22 cellular contexts compared by ENCODE assay signal in the genomic region with DNA sequence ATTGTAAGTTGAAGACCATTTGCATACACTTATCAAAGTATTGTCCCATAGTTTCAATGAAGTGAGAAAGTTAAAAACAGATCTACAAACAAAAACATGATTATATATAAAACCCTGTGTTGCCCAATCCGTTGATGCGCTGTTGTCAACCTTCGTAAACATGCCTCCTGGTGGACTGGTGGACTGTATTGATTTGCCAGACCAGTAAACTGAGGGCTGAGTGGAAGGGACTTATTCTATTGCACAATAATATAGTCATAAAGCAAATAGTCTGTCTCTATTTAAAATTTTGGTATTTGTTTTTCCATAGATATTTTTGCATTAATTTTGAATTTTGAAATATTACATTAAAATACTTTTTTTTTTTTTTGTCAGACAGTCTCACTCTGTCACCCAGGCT.
A peak's percentile ranks its signal among the peaks of the same experiment; 100 is the strongest.
DNase-seq lines count a peak whose midpoint lies in the region; ATAC-seq, FAIRE-seq and TF ChIP-seq lines count a peak whose summit lies in the region.
"Had no signal": no experiment of that assay in that cellular context is flagged by ENCODE, and none has a peak within 500 bp of the region (broad histone marks: within the 10 kb centered on the region; RNA-seq: fewer than 3 reads in every experiment).

No MANE protein-coding gene starts in this region.

- H3K79me2 ChIP-seq in H1 (ENCODE audit: control insufficient read depth in 1 of 2, insufficient read depth in 2 of 2, low read length in 2 of 2), result no peaks in the 10 kb centered on the region
- H3K79me2 ChIP-seq in HepG2 (ENCODE audit: insufficient read depth, low read length), result no peaks in the 10 kb centered on the region

- H3K36me3 ChIP-seq in IMR-90 (ENCODE audit: control insufficient read depth, insufficient read depth, low read length) (no peaks in the 10 kb centered on the region), H1 (ENCODE audit: control insufficient read depth in 2 of 4, insufficient read depth in 4 of 4, low read length in 3 of 4) (no peaks in the 10 kb centered on the region), HepG2 (replicated peaks in 1 of 2; ENCODE audit: control insufficient read depth in 1 of 2, insufficient read depth in 2 of 2, low read length in 2 of 2) (no peaks in the 10 kb centered on the region; a peak in 1 of 5 replicates), right lobe of liver (no peaks in the 10 kb centered on the region)
- H3K36me3 ChIP-seq: BLaER1 treated with 17β-estradiol and CSF1 and Interleukin-3, amounts not matched to agents 10 nM and 100 nM had no signal

- dilution Hi-C loops in IMR-90 (cut with HindIII; ENCODE audit: low sequenced_read_pairs, unreplicated experiment), result no loop called here

- H3K9me3 ChIP-seq in IMR-90 (ENCODE audit: control insufficient read depth, insufficient read depth, low read length), result no peaks in the 10 kb centered on the region
- H3K9me3 ChIP-seq in H1 (ENCODE audit: insufficient read depth in 2 of 2, low read depth in 1 of 2, low read length in 1 of 2), result no peaks in the 10 kb centered on the region
- H3K9me3 ChIP-seq in HepG2 (ENCODE audit: low read length), result no peaks in the 10 kb centered on the region
- no peaks in the 10 kb centered on the region for H3K9me3 ChIP-seq in right lobe of liver
- H3K9me3 ChIP-seq: A549, Caco-2 had no signal

- no peak for TF ChIP-seq POLR2A in IMR-90 (IDR thresholded peaks at IDR 0.05; ENCODE audit: low read depth, low read length)
- no peak for TF ChIP-seq POLR2A in H1 (IDR thresholded peaks at IDR 0.05; ENCODE audit: control extremely low read depth in 1 of 2, low read depth in 2 of 2, low read length in 2 of 2)
- no peak for TF ChIP-seq POLR2A in HepG2 (IDR thresholded peaks at IDR 0.05; ENCODE audit: insufficient read depth in 1 of 2, low read depth in 2 of 2, low read length in 2 of 2)
- TF ChIP-seq POLR2A in right lobe of liver (IDR thresholded peaks at IDR 0.05), result no peak

- TF ChIP-seq EP300 in H1 (IDR thresholded peaks at IDR 0.05; ENCODE audit: borderline replicate concordance in 1 of 2, low read depth in 2 of 2, low read length in 2 of 2) (no peak), HepG2 (IDR thresholded peaks at IDR 0.05; ENCODE audit: low read depth in 2 of 2, low read length in 2 of 2) (peak in 1 of 2 experiments; percentile 59; a peak in 2 of 4 replicates), HepG2 (CRISPR knock-in tag; IDR thresholded peaks at IDR 0.05; ENCODE audit: borderline replicate concordance) (no peak)

- H4K5ac ChIP-seq in IMR-90 (ENCODE audit: low read depth, low read length) (no peak overlapping the region), H1 (ENCODE audit: insufficient read length, low read depth, low read length) (no peak overlapping the region)

- H2BK5ac ChIP-seq in IMR-90 (ENCODE audit: low read depth, low read length, poor library complexity, severe bottlenecking) (no peak overlapping the region), H1 (ENCODE audit: low read depth, low read length) (no peak overlapping the region)

- no CpG with 5 or more reads among the region's 3 CpGs for WGBS in IMR-90 (ENCODE audit: extremely low coverage in 2 of 2, insufficient read length in 1 of 2), 2 experiments
- WGBS in H1 (ENCODE audit: extremely low coverage in 1 of 2, insufficient coverage in 1 of 2, insufficient read length in 1 of 2, insufficient replicate concordance in 2 of 2, low coverage in 1 of 2, low lambda C conversion rate in 2 of 2, missing lambda C conversion rate in 1 of 2), 2 experiments, result 96% methylated on average over 3 of the region's 3 CpGs; no CpG with 5 or more reads in 1 of the 2 experiments
- WGBS in HepG2 (ENCODE audit: low lambda C conversion rate), result 61% methylated on average over 3 of the region's 3 CpGs
- 39% methylated on average over 3 of the region's 3 CpGs for WGBS in right lobe of liver (ENCODE audit: insufficient coverage, low coverage, low lambda C conversion rate, missing lambda C conversion rate)

- H3K56ac ChIP-seq in IMR-90 (ENCODE audit: extremely low read depth, insufficient read depth, low read length), result no peak overlapping the region
- no peak overlapping the region for H3K56ac ChIP-seq in H1 (replicated peaks; ENCODE audit: insufficient read length, low read depth, low read length)

- H3K27ac ChIP-seq in IMR-90 (ENCODE audit: insufficient read depth, low read length) (no peak overlapping the region), H1 (ENCODE audit: low read depth, low read length) (no peak overlapping the region), HepG2 (ENCODE audit: extremely low read length, insufficient read depth, low read length) (peak overlapping the region; percentile 19), right lobe of liver (no peak overlapping the region)
- H3K27ac ChIP-seq: 22Rv1; A549; BLaER1 treated with 17β-estradiol and CSF1 and Interleukin-3, amounts not matched to agents 10 nM and 100 nM; C4-2B had no signal

- no peak overlapping the region for H2BK15ac ChIP-seq in IMR-90 (ENCODE audit: low read depth, low read length)
- H2BK15ac ChIP-seq in H1 (ENCODE audit: low read length), result no peak overlapping the region

- in situ Hi-C loops in IMR-90 (cut with MboI; ENCODE audit: low sequenced_read_pairs), result no loop called here
- in situ Hi-C loops in HepG2 (cut with HindIII; ENCODE audit: extremely low pct_ligation_motif_present, low pct_unique_long_range_greater_than_20kb), result no loop called here

- H2AFZ ChIP-seq in IMR-90 (replicated peaks; ENCODE audit: low read length, poor library complexity) (no peak overlapping the region), H1 (ENCODE audit: low read length) (no peak overlapping the region), HepG2 (ENCODE audit: low read length) (no peak overlapping the region)

- ATAC-seq in IMR-90 (ENCODE audit: low read depth) (no peak), HepG2 (peak; percentile 48; the same call in 1 of the 3 replicates), right lobe of liver (peak; percentile 73 to 97 (median 90)), GM18861 (IDR thresholded peaks at IDR 0.05; ENCODE audit: unreplicated experiment) (no peak), HG03469 (IDR thresholded peaks at IDR 0.05; ENCODE audit: unreplicated experiment) (no peak)
- ATAC-seq: A549; CD8-positive, alpha-beta T cell had no signal

- H4K8ac ChIP-seq in IMR-90 (ENCODE audit: low read depth in 2 of 2, low read length in 2 of 2), result no peak overlapping the region
- H4K8ac ChIP-seq in H1 (ENCODE audit: extremely low read depth, insufficient read depth, low read length), result no peak overlapping the region

- POLR2A ChIA-PET in IMR-90 (lab: Charles Lee; ENCODE audit: unreplicated experiment), result no interaction called here
- POLR2A ChIA-PET in H1 (lab: Charles Lee; ENCODE audit: partially characterized antibody), result no interaction called here
- POLR2A ChIA-PET in HepG2 (lab: Yijun Ruan, JAX), result no interaction called here

- H2AK9ac ChIP-seq in IMR-90 (replicated peaks; ENCODE audit: low read depth, low read length, poor library complexity), result no peak overlapping the region

- no peak for TF ChIP-seq RAD21 in IMR-90 (IDR thresholded peaks at IDR 0.05; ENCODE audit: low read length)
- TF ChIP-seq RAD21 in H1 (IDR thresholded peaks at IDR 0.05 in 1 of 2, conservative IDR thresholded peaks at IDR 0.05 in 1 of 2; ENCODE audit: low read depth in 2 of 2, low read length in 2 of 2), result no peak
- TF ChIP-seq RAD21 in HepG2 (CRISPR knock-in tag; IDR thresholded peaks at IDR 0.05), result no peak

- DNase-seq in IMR-90 (no peak), H1 (ENCODE audit: low read depth in 1 of 2, low spot score in 2 of 2) (no peak), HepG2 (ENCODE audit: low spot score) (peak; percentile 18), right lobe of liver (peak in 2 of 3 donors; percentile 27 to 42), SK-N-DZ (ENCODE audit: low spot score) (no peak)
- DNase-seq: AML-193; Caco-2; Calu3; CD4-positive, alpha-beta T cell; CD8-positive, alpha-beta T cell; DMS79 treated with DMSO at 0.1 percent for 48 hours; GF-D8 had no signal

- H2AK5ac ChIP-seq in IMR-90 (ENCODE audit: low read depth, low read length) (no peak overlapping the region), H1 (ENCODE audit: low read depth, low read length) (no peak overlapping the region)

- intact Hi-C loops in IMR-90 (cut with micrococcal nuclease), result no loop called here
- intact Hi-C loops in HepG2 (cut with micrococcal nuclease; ENCODE audit: unreplicated experiment), result no loop called here
- intact Hi-C loops in right lobe of liver (cut with DNase I), result no loop called here

- H2BK12ac ChIP-seq in H1 (ENCODE audit: low read depth, low read length), result no peak overlapping the region

- no peak overlapping the region for H2BK120ac ChIP-seq in IMR-90 (ENCODE audit: low read depth, low read length)
- H2BK120ac ChIP-seq in H1 (replicated peaks; ENCODE audit: low read depth, low read length), result no peak overlapping the region

- no peaks in the 10 kb centered on the region for H3K79me1 ChIP-seq in IMR-90 (ENCODE audit: low read depth in 1 of 2, low read length in 2 of 2)
- H3K79me1 ChIP-seq in H1 (ENCODE audit: low read depth, low read length), result no peaks in the 10 kb centered on the region

- no peak for TF ChIP-seq CTCF in IMR-90 (conservative IDR thresholded peaks at IDR 0.05; ENCODE audit: low read depth, low read length)
- no peak for TF ChIP-seq CTCF in H1 (IDR thresholded peaks at IDR 0.05; ENCODE audit: control extremely low read depth in 1 of 3, insufficient read depth in 1 of 3, low read depth in 1 of 3, low read length in 3 of 3)
- TF ChIP-seq CTCF in HepG2 (CRISPR knock-in tag; IDR thresholded peaks at IDR 0.05), result no peak
- TF ChIP-seq CTCF in right lobe of liver (IDR thresholded peaks at IDR 0.05), result peak in 1 of 4 donors; percentile 12

- no peak overlapping the region for H3K4me2 ChIP-seq in IMR-90 (ENCODE audit: low read depth, low read length)
- H3K4me2 ChIP-seq in H1 (ENCODE audit: insufficient read depth in 1 of 2, low read depth in 2 of 2, low read length in 2 of 2), result no peak overlapping the region
- H3K4me2 ChIP-seq in HepG2 (ENCODE audit: low read depth, low read length), result no peak overlapping the region
- H3K4me2 ChIP-seq: A549; BLaER1 treated with 17β-estradiol and CSF1 and Interleukin-3, amounts not matched to agents 10 nM and 100 nM had no signal

- no peaks in the 10 kb centered on the region for H3K4me1 ChIP-seq in IMR-90 (ENCODE audit: control insufficient read depth, insufficient read depth, low read length)
- no peaks in the 10 kb centered on the region for H3K4me1 ChIP-seq in H1 (replicated peaks in 1 of 4; ENCODE audit: control insufficient read depth in 3 of 4, insufficient read depth in 4 of 4, low read length in 3 of 4)
- no peaks in the 10 kb centered on the region for H3K4me1 ChIP-seq in HepG2 (ENCODE audit: insufficient read depth, low read length)
- H3K4me1 ChIP-seq in right lobe of liver, result peaks cover 0 to 8% (median 0%) of the 10 kb centered on the region in 4 donors
- H3K4me1 ChIP-seq: A549; BLaER1 treated with 17β-estradiol and CSF1 and Interleukin-3, amounts not matched to agents 10 nM and 100 nM; Caco-2 had no signal

- H3K9me1 ChIP-seq in IMR-90 (ENCODE audit: insufficient read depth, low read length), result no peaks in the 10 kb centered on the region

- H3K18ac ChIP-seq in IMR-90 (ENCODE audit: low read depth, low read length) (no peak overlapping the region), H1 (ENCODE audit: extremely low read depth, low read length) (no peak overlapping the region)

- BruUV-seq in IMR-90 (replicated peaks; lab: Mats Ljungman, UMichigan) (no TSS peak), HepG2 (replicated peaks; lab: Mats Ljungman, UMichigan) (no TSS peak)

- H3K9ac ChIP-seq in IMR-90 (ENCODE audit: low read depth, low read length) (no peak overlapping the region), H1 (replicated peaks in 1 of 4; ENCODE audit: extremely low read depth in 1 of 4, low read depth in 3 of 4, low read length in 3 of 4) (no peak overlapping the region), HepG2 (ENCODE audit: insufficient read depth, low read depth, low read length) (no peak overlapping the region)
- H3K9ac ChIP-seq: BLaER1 treated with 17β-estradiol and CSF1 and Interleukin-3, amounts not matched to agents 10 nM and 100 nM had no signal

- FAIRE-seq in H1 (lab: Jason Lieb, UNC) (no peak), HepG2 (lab: Jason Lieb, UNC) (no peak)
- FAIRE-seq: A549, D721Med, G401.6, GM12891, GM19239 had no signal

- H2BK20ac ChIP-seq in IMR-90 (ENCODE audit: low read depth, low read length), result no peak overlapping the region
- no peak overlapping the region for H2BK20ac ChIP-seq in H1 (ENCODE audit: low read length)

- H3K27me3 ChIP-seq in IMR-90 (ENCODE audit: control insufficient read depth, insufficient read depth, low read length) (no peaks in the 10 kb centered on the region; the same call in 1 of the 2 replicates), H1 (replicated peaks in 1 of 4; ENCODE audit: control insufficient read depth in 3 of 4, extremely low read depth in 1 of 4, insufficient read depth in 3 of 4, low read length in 3 of 4) (peaks cover 0 to 1% (median 0%) of the 10 kb centered on the region in 4 experiments; a peak in 1 of 7 replicates), HepG2 (ENCODE audit: control insufficient read depth in 1 of 2, insufficient read depth in 2 of 2, low read length in 2 of 2) (no peaks in the 10 kb centered on the region), right lobe of liver (no peaks in the 10 kb centered on the region)
- H3K27me3 ChIP-seq: BLaER1 treated with 17β-estradiol and CSF1 and Interleukin-3, amounts not matched to agents 10 nM and 100 nM had no signal

- no peaks in the 10 kb centered on the region for H4K20me1 ChIP-seq in IMR-90 (ENCODE audit: insufficient read depth, low read length)
- H4K20me1 ChIP-seq in H1 (replicated peaks in 1 of 2; ENCODE audit: control insufficient read depth in 1 of 2, insufficient read depth in 2 of 2, low read length in 2 of 2), result no peaks in the 10 kb centered on the region
- H4K20me1 ChIP-seq in HepG2 (ENCODE audit: insufficient read depth, low read length), result no peaks in the 10 kb centered on the region
- H4K20me1 ChIP-seq: BLaER1 treated with 17β-estradiol and CSF1 and Interleukin-3, amounts not matched to agents 10 nM and 100 nM had no signal

- H3K4me3 ChIP-seq in IMR-90 (ENCODE audit: insufficient read depth, low read depth, low read length) (no peak overlapping the region), H1 (ENCODE audit: extremely low read depth in 1 of 4, insufficient read depth in 2 of 4, low read depth in 3 of 4, low read length in 4 of 4) (no peak overlapping the region), HepG2 (replicated peaks in 1 of 3; ENCODE audit: insufficient read depth in 1 of 3, low read depth in 2 of 3, low read length in 3 of 3) (no peak overlapping the region), right lobe of liver (no peak overlapping the region)
- H3K4me3 ChIP-seq: A549; BLaER1 treated with 17β-estradiol and CSF1 and Interleukin-3, amounts not matched to agents 10 nM and 100 nM had no signal

- no peak overlapping the region for H3K23ac ChIP-seq in IMR-90 (ENCODE audit: low read depth, low read length)
- H3K23ac ChIP-seq in H1 (ENCODE audit: insufficient read length), result no peak overlapping the region

- no peak overlapping the region for H3K4ac ChIP-seq in IMR-90 (ENCODE audit: low read depth, low read length)
- no peak overlapping the region for H3K4ac ChIP-seq in H1 (replicated peaks; ENCODE audit: insufficient read length, low read depth, low read length)

- no peaks in the 10 kb centered on the region for H3K23me2 ChIP-seq in H1 (ENCODE audit: low read depth, low read length)

- H4K91ac ChIP-seq in IMR-90 (ENCODE audit: insufficient read depth, low read depth, low read length) (no peak overlapping the region), H1 (replicated peaks; ENCODE audit: insufficient read length, low read length) (no peak overlapping the region)

- CTCF ChIA-PET in IMR-90 (lab: Yijun Ruan, JAX) (no interaction called here), H1 (lab: Charles Lee; ENCODE audit: partially characterized antibody) (no interaction called here), HepG2 (lab: Yijun Ruan, JAX; ENCODE audit: low intra/inter-chr PET ratio, low total read pairs) (no interaction called here)

- no peak overlapping the region for H3K14ac ChIP-seq in IMR-90 (replicated peaks; ENCODE audit: low read depth, low read length)
- no peak overlapping the region for H3K14ac ChIP-seq in H1 (ENCODE audit: insufficient read length)

Comparison
In these comparisons a context has a peak if more than half of its experiments do, and no peak if none do; other contexts are left out.
1. ATAC-seq: peak in HepG2 (single experiment) and right lobe of liver (4 of 4); none in IMR-90 (single experiment), GM18861 (single experiment) and HG03469 (single experiment).
2. DNase-seq: peak in HepG2 (single experiment) and right lobe of liver (2 of 3); none in IMR-90 (single experiment), H1 (0 of 2) and SK-N-DZ (single experiment).